ENCODE assay signal across 1 cellular context in the genomic region with DNA sequence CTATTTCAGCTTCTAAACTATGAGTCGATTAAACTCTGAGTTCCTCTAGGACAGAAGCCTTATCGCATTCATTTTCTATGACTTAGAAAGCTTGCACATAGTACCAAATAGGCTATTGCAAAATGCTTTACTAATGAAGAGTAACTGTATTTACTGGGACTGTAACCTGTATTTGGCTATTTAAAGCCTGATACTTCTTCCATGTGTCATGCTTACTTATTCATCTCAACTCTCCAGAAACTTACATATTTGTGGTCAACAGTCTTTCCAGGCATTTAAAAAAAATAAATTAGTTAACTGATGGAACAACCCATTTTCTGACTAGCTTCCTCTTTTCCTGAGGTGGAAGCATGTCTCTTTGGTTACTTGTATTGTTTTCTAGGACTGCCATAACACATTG.
TF ChIP-seq lines count a peak whose summit lies in the region.

No MANE protein-coding gene starts in this region.

TF ChIP-seq in endothelial cell of umbilical vein, 7 proteins besides CTCF, POLR2A, EP300 and RAD21:
- TF ChIP-seq JUN (IDR thresholded peaks at IDR 0.05; ENCODE audit: borderline replicate concordance, insufficient read depth, insufficient read length, low read depth) (no peak), GATA2 (IDR thresholded peaks at IDR 0.05; ENCODE audit: insufficient read depth, insufficient read length, low read depth, low read length) (no peak), MYC (IDR thresholded peaks at IDR 0.05; ENCODE audit: low read depth, low read length) (no peak), EZH2 (IDR thresholded peaks at IDR 0.05; ENCODE audit: borderline replicate concordance, low read depth, low read length, severe bottlenecking) (no peak), FOS (IDR thresholded peaks at IDR 0.05; ENCODE audit: borderline replicate concordance, insufficient read depth, low read length) (no peak), POLR2AphosphoS5 (IDR thresholded peaks at IDR 0.05; ENCODE audit: insufficient read depth, low read depth, low read length) (no peak)
- TF ChIP-seq, protein P1, sequence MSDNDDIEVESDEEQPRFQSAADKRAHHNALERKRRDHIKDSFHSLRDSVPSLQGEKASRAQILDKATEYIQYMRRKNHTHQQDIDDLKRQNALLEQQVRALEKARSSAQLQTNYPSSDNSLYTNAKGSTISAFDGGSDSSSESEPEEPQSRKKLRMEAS (IDR thresholded peaks at IDR 0.05; ENCODE audit: insufficient read depth, insufficient read length): no peak
